Comparison of ENCODE assay signal across 10 cellular contexts in genomic region chr5:95901676-95902646, GRCh38. TPM values are rescaled to one million over a fixed set of nuclear protein-coding genes. Genes with fewer than 3 reads are reported as not detected.
DNase-seq lines count a peak whose midpoint lies in the region; ATAC-seq and TF ChIP-seq lines count a peak whose summit lies in the region.
"Had no signal": no experiment of that assay in that cellular context is flagged by ENCODE, and none has a peak within 500 bp of the region (broad histone marks: within the 10 kb centered on the region; RNA-seq: fewer than 3 reads in every experiment).

No MANE protein-coding gene starts in this region.

- H2AFZ ChIP-seq in hepatocyte, result no peak overlapping the region

- H3K4me1 ChIP-seq in A673 (ENCODE audit: insufficient read depth, low read length, poor library complexity, severe bottlenecking), result no peaks in the 10 kb centered on the region
- H3K4me1 ChIP-seq in hepatocyte (ENCODE audit: insufficient read depth), result peaks cover 6% of the 10 kb centered on the region

- BruUV-seq in A673 (replicated peaks; lab: Mats Ljungman, UMichigan), result no TSS peak

- H3K36me3 ChIP-seq in A673 (ENCODE audit: insufficient read depth, low read length, poor library complexity, severe bottlenecking), result no peaks in the 10 kb centered on the region
- H3K36me3 ChIP-seq in hepatocyte (replicated peaks; ENCODE audit: insufficient read depth, low read depth), result peaks cover 3% of the 10 kb centered on the region

- H3K27ac ChIP-seq in A673 (ENCODE audit: low read depth, low read length, poor library complexity, severe bottlenecking), result no peak overlapping the region
- H3K27ac ChIP-seq in hepatocyte, result peak overlapping the region; percentile 32

- no peaks in the 10 kb centered on the region for H3K27me3 Mint-ChIP-seq in activated T-helper 17 cell treated with anti-CD3 and anti-CD28 coated beads, Interleukin-2, amount 50 U/mL, for 72 hours
- H3K27me3 Mint-ChIP-seq: naive B cell had no signal

- POLR2A ChIA-PET in A673 (lab: Charles Lee; ENCODE audit: low non-redundant PET), result no interaction called here

- H3K36me3 Mint-ChIP-seq in activated T-helper 17 cell treated with anti-CD3 and anti-CD28 coated beads, Interleukin-2, amount 50 U/mL, for 72 hours (ENCODE audit: low read depth), result peaks cover 96% of the 10 kb centered on the region

- no peak for TF ChIP-seq CTCF in A673 (conservative IDR thresholded peaks at IDR 0.05; ENCODE audit: low read depth, low read length)
- TF ChIP-seq CTCF in HFF-Myc (IDR thresholded peaks at IDR 0.05; ENCODE audit: low read depth, low read length, missing control alignments), result no peak
- TF ChIP-seq CTCF in hepatocyte (IDR thresholded peaks at IDR 0.05; ENCODE audit: poor library complexity), result no peak

- H3K27me3 ChIP-seq in A673 (replicated peaks; ENCODE audit: insufficient read depth, low read depth, low read length, poor library complexity) (no peaks in the 10 kb centered on the region), hepatocyte (no peaks in the 10 kb centered on the region)

- peaks cover 21% of the 10 kb centered on the region for H3K4me1 Mint-ChIP-seq in activated T-helper 17 cell treated with anti-CD3 and anti-CD28 coated beads, Interleukin-2, amount 50 U/mL, for 72 hours
- H3K4me1 Mint-ChIP-seq: naive B cell had no signal

- H3K4me2 ChIP-seq in hepatocyte, result no peak overlapping the region

- peaks cover 22% of the 10 kb centered on the region for H3K79me2 ChIP-seq in hepatocyte

- peak; percentile 92 for ATAC-seq in activated T-helper 17 cell treated with anti-CD3 and anti-CD28 coated beads, Interleukin-2, amount 50 U/mL, for 72 hours (replicated peaks)

- 77% methylated on average over 11 of the region's 11 CpGs for WGBS in hepatocyte (ENCODE audit: low lambda C conversion rate, missing lambda C conversion rate)

- no peaks in the 10 kb centered on the region for H3K9me3 Mint-ChIP-seq in activated T-helper 17 cell treated with anti-CD3 and anti-CD28 coated beads, Interleukin-2, amount 50 U/mL, for 72 hours
- H3K9me3 Mint-ChIP-seq: naive B cell had no signal

- no peak overlapping the region for H3K4me3 Mint-ChIP-seq in activated T-helper 17 cell treated with anti-CD3 and anti-CD28 coated beads, Interleukin-2, amount 50 U/mL, for 72 hours
- H3K4me3 Mint-ChIP-seq: naive B cell had no signal

- intact Hi-C loops in A673 (cut with micrococcal nuclease; ENCODE audit: unreplicated experiment), result no loop called here

- CTCF ChIA-PET in A673 (lab: Charles Lee), result no interaction called here

- peak; percentile 12 for DNase-seq in A673 (ENCODE audit: low spot score)
- peak; percentile 83 for DNase-seq in HFF-Myc (ENCODE audit: extremely low read depth, low read depth)
- no peak for DNase-seq in hepatocyte (ENCODE audit: low spot score)
- no peak for DNase-seq in 8988T
- DNase-seq in stimulated activated CD4-positive, alpha-beta T cell treated with anti-CD3 and anti-CD28 coated beads, Interleukin-2, amount 100 ng/mL, for 48 hours, result no peak
- DNase-seq in NCI-H345 (lab: John Stamatoyannopoulos, UW), result no peak
- DNase-seq in SK-N-DZ (ENCODE audit: low spot score), result no peak
- DNase-seq: naive B cell, NCI-H526 treated with DMSO at 0.1 percent for 48 hours had no signal

- H3K9me3 ChIP-seq in A673 (ENCODE audit: low read depth, low read length, poor library complexity, severe bottlenecking) (no peaks in the 10 kb centered on the region), hepatocyte (ENCODE audit: low read depth) (no peaks in the 10 kb centered on the region)

- no peaks in the 10 kb centered on the region for H3K9me2 ChIP-seq in hepatocyte (replicated peaks; ENCODE audit: insufficient read depth)

- peak overlapping the region; percentile 78 for H3K27ac Mint-ChIP-seq in activated T-helper 17 cell treated with anti-CD3 and anti-CD28 coated beads, Interleukin-2, amount 50 U/mL, for 72 hours

- H3K4me3 ChIP-seq in A673 (ENCODE audit: low read depth, low read length, poor library complexity, severe bottlenecking) (no peak overlapping the region), HFF-Myc (replicated peaks; ENCODE audit: low read depth, low read length) (no peak overlapping the region), hepatocyte (no peak overlapping the region)

- H4K20me1 ChIP-seq in hepatocyte (ENCODE audit: insufficient read depth, poor library complexity, severe bottlenecking), result no peaks in the 10 kb centered on the region

RNA-seq across cellular contexts. Expression of gene ELL2, which starts 59.7 kb away (rescaled TPM):
- total RNA-seq in A673 (2021), result 7.5 and 12.0 TPM in 2 replicates
- 100 to 1,000 TPM; 159 to 172 TPM for total RNA-seq in activated T-helper 17 cell treated with anti-CD3 and anti-CD28 coated beads, Interleukin-2, amount 50 U/mL, for 72 hours
- 51.1 and 56.0 TPM in 2 replicates for total RNA-seq in hepatocyte
- polyA plus RNA-seq in hepatocyte, result 31.9 and 34.6 TPM in 2 replicates
- 0.16 TPM in 1 of 2 replicates, not detected in the other for polyA plus RNA-seq in SK-N-DZ (2014; cell fraction: cytosol; rRNA removed)
- polyA plus RNA-seq in SK-N-DZ (2014; cell fraction: nucleus; rRNA removed), result 0.13 TPM in 1 of 2 replicates, not detected in the other

Comparison
In these comparisons a context has a peak if more than half of its experiments do, and no peak if none do; other contexts are left out.
1. DNase-seq: peak in A673 (single experiment) and HFF-Myc (single experiment); none in hepatocyte (single experiment), 8988T (single experiment), stimulated activated CD4-positive, alpha-beta T cell treated with anti-CD3 and anti-CD28 coated beads, Interleukin-2, amount 100 ng/mL, for 48 hours (0 of 2), NCI-H345 (single experiment) and SK-N-DZ (single experiment).